ENCODE assay signal across 10 cellular contexts in genomic region chr14:101788016-101788695, GRCh38.
"Had no signal": no experiment of that assay in that cellular context is flagged by ENCODE, and none has a peak within 500 bp of the region (broad histone marks: within the 10 kb centered on the region; RNA-seq: fewer than 3 reads in every experiment).

No MANE protein-coding gene starts in this region.

- ATAC-seq: effector memory CD8-positive, alpha-beta T cell; natural killer cell had no signal

- H3K9me3 ChIP-seq: adrenal gland, upper lobe of left lung had no signal

- DNase-seq: activated B cell treated with CpG ODN at 0.5 μM for 24 hours; activated CD4-positive, alpha-beta T cell treated with anti-CD3 and anti-CD28 coated beads, Interleukin-2, amount 10 ng/mL, durations not matched to agents 24 days and 14 days; activated naive CD4-positive, alpha-beta T cell treated with anti-CD3 and anti-CD28 coated beads for 36 hours; adrenal gland; cortex of kidney; effector memory CD8-positive, alpha-beta T cell; mammary epithelial cell; natural killer cell; T-helper 2 cell; upper lobe of left lung had no signal

- H3K4me3 ChIP-seq: adrenal gland, upper lobe of left lung had no signal

- H3K27me3 Mint-ChIP-seq: activated CD4-positive, alpha-beta T cell treated with anti-CD3 and anti-CD28 coated beads, Interleukin-2, amount 10 ng/mL, durations not matched to agents 24 days and 14 days; effector memory CD8-positive, alpha-beta T cell had no signal

- H3K36me3 ChIP-seq: adrenal gland, upper lobe of left lung had no signal

- H3K27me3 ChIP-seq: adrenal gland, upper lobe of left lung had no signal

- H3K27ac Mint-ChIP-seq: activated B cell treated with CpG ODN at 0.5 μM for 24 hours; activated CD4-positive, alpha-beta T cell treated with anti-CD3 and anti-CD28 coated beads, Interleukin-2, amount 10 ng/mL, durations not matched to agents 24 days and 14 days; activated naive CD4-positive, alpha-beta T cell treated with anti-CD3 and anti-CD28 coated beads for 36 hours; effector memory CD8-positive, alpha-beta T cell had no signal

- H3K4me3 Mint-ChIP-seq: activated B cell treated with CpG ODN at 0.5 μM for 24 hours; activated CD4-positive, alpha-beta T cell treated with anti-CD3 and anti-CD28 coated beads, Interleukin-2, amount 10 ng/mL, durations not matched to agents 24 days and 14 days; activated naive CD4-positive, alpha-beta T cell treated with anti-CD3 and anti-CD28 coated beads for 36 hours; effector memory CD8-positive, alpha-beta T cell; natural killer cell had no signal

- H3K27ac ChIP-seq: upper lobe of left lung had no signal

- H3K9me3 Mint-ChIP-seq: activated B cell treated with CpG ODN at 0.5 μM for 24 hours; activated CD4-positive, alpha-beta T cell treated with anti-CD3 and anti-CD28 coated beads, Interleukin-2, amount 10 ng/mL, durations not matched to agents 24 days and 14 days; effector memory CD8-positive, alpha-beta T cell; natural killer cell had no signal
